Comparison of ENCODE assay signal across 1 cellular context in the genomic region with DNA sequence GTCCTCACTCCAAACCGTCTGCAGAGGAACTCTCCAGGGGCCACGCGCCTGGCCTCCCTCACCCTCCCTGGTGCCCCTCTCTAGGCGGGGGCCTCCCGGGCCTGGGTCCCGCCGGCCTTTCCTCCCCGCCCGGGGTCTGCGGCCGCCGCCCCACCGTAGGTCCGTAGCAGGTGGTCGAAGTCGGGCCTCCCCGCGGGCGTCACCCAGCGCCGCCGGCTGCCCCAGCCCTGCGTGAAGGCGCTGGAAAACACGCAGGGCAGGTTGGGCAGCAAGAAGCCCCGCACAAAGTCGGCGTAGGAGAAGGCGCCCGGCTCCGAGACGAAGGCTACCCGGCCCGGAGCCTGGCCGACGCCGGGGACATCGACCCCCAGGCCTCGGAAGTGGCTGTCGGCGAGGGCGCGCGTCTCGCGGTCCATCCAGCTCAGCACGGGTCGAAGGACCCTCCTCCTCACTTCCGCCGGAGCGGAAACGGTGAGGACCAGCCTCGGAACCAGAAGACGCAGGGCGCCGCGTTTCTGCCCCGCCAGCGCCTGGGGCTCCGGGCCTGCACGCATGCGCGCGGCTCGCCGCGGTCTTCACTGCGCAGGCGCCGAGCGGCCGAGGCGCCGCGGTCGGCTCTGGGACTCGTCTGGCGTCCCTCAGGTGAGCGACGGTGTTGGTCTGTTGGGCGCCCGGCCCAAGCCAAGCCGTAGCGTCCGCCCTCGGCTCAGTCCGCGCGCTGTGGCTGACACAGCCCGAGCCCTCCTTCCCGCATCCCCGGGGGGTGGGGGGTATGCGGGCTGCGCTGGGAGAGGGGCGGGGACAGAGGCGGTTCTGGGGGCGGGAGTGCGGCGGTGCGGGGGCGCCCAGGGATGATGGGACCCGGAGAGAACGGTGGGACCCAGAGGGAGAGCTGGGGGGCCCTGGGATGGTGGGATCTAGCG.
TF ChIP-seq lines count a peak whose summit lies in the region.

A gene with protein sequence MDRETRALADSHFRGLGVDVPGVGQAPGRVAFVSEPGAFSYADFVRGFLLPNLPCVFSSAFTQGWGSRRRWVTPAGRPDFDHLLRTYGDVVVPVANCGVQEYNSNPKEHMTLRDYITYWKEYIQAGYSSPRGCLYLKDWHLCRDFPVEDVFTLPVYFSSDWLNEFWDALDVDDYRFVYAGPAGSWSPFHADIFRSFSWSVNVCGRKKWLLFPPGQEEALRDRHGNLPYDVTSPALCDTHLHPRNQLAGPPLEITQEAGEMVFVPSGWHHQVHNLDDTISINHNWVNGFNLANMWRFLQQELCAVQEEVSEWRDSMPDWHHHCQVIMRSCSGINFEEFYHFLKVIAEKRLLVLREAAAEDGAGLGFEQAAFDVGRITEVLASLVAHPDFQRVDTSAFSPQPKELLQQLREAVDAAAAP (minus strand): TSS at position 445 of the 923 bp plus-strand sequence. CDS start 29 bp downstream, at position 416.
A gene with protein sequence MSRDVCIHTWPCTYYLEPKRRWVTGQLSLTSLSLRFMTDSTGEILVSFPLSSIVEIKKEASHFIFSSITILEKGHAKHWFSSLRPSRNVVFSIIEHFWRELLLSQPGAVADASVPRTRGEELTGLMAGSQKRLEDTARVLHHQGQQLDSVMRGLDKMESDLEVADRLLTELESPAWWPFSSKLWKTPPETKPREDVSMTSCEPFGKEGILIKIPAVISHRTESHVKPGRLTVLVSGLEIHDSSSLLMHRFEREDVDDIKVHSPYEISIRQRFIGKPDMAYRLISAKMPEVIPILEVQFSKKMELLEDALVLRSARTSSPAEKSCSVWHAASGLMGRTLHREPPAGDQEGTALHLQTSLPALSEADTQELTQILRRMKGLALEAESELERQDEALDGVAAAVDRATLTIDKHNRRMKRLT (plus strand): TSS at position 578 of the 923 bp plus-strand sequence. CDS start 12,302 bp downstream, outside the sequence.

TF ChIP-seq in K562, 482 proteins besides CTCF, POLR2A, EP300 and RAD21 (continued from another document and continues in another):
- TF ChIP-seq GATAD2A (IDR thresholded peaks at IDR 0.05) (peak; percentile 75; the same call in 1 of the 2 replicates), CREM (IDR thresholded peaks at IDR 0.05; ENCODE audit: low read depth) (peak; percentile 91), SMC3 (conservative IDR thresholded peaks at IDR 0.05; ENCODE audit: insufficient read depth, low read depth, low read length) (0 out of 2 replicates have a peak, but pooled peaks have one; percentile 14), ZFP1 (CRISPR knock-in tag; IDR thresholded peaks at IDR 0.05) (peak; percentile 5; the same call in 1 of the 2 replicates), ZNF165 (CRISPR knock-in tag; IDR thresholded peaks at IDR 0.05; ENCODE audit: borderline replicate concordance) (0 out of 2 replicates have a peak, but pooled peaks have one; percentile 63), TARDBP (IDR thresholded peaks at IDR 0.05) (peak; percentile 93), HMGN3 (IDR thresholded peaks at IDR 0.05; ENCODE audit: borderline replicate concordance, extremely low read depth, insufficient read length, low read depth, low read length) (peak; percentile 97), KLF10 (CRISPR knock-in tag; IDR thresholded peaks at IDR 0.05) (no peak), ELF2 (CRISPR knock-in tag; IDR thresholded peaks at IDR 0.05) (peak; percentile 90), HIVEP1 (CRISPR knock-in tag; IDR thresholded peaks at IDR 0.05) (peak; percentile 77), NEUROD1 (IDR thresholded peaks at IDR 0.05; ENCODE audit: borderline replicate concordance, low read depth, low read length, partially characterized antibody) (peak; percentile 93), RB1 (IDR thresholded peaks at IDR 0.05; ENCODE audit: low read depth) (peak; percentile 99), NONO (IDR thresholded peaks at IDR 0.05; ENCODE audit: low read depth in 2 of 2, low read length in 1 of 2) (peak; percentile 41 to 95; a peak in 3 of 4 replicates), MYC (IDR thresholded peaks at IDR 0.05; ENCODE audit: low read depth, low read length) (peak; percentile 92), MYC (CRISPR knock-in tag; IDR thresholded peaks at IDR 0.05; ENCODE audit: borderline replicate concordance, low read depth) (peak; percentile 59; the same call in 1 of the 2 replicates), ZNF76 (CRISPR knock-in tag; IDR thresholded peaks at IDR 0.05; ENCODE audit: borderline replicate concordance) (no peak), ZNF57 (CRISPR knock-in tag; IDR thresholded peaks at IDR 0.05) (peak; percentile 44; the same call in 1 of the 2 replicates), ELF1 (tag; IDR thresholded peaks at IDR 0.05) (peak; percentile 81), FOXJ3 (CRISPR knock-in tag; IDR thresholded peaks at IDR 0.05) (no peak), ZNF589 (CRISPR knock-in tag; IDR thresholded peaks at IDR 0.05; ENCODE audit: low read depth) (no peak), LARP7 (IDR thresholded peaks at IDR 0.05) (no peak)
- TF ChIP-seq, protein P1, sequence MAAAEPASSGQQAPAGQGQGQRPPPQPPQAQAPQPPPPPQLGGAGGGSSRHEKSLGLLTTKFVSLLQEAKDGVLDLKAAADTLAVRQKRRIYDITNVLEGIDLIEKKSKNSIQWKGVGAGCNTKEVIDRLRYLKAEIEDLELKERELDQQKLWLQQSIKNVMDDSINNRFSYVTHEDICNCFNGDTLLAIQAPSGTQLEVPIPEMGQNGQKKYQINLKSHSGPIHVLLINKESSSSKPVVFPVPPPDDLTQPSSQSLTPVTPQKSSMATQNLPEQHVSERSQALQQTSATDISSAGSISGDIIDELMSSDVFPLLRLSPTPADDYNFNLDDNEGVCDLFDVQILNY (CRISPR knock-in tag; IDR thresholded peaks at IDR 0.05), result peak; percentile 61; the same call in 1 of the 2 replicates
- TF ChIP-seq, protein P2, sequence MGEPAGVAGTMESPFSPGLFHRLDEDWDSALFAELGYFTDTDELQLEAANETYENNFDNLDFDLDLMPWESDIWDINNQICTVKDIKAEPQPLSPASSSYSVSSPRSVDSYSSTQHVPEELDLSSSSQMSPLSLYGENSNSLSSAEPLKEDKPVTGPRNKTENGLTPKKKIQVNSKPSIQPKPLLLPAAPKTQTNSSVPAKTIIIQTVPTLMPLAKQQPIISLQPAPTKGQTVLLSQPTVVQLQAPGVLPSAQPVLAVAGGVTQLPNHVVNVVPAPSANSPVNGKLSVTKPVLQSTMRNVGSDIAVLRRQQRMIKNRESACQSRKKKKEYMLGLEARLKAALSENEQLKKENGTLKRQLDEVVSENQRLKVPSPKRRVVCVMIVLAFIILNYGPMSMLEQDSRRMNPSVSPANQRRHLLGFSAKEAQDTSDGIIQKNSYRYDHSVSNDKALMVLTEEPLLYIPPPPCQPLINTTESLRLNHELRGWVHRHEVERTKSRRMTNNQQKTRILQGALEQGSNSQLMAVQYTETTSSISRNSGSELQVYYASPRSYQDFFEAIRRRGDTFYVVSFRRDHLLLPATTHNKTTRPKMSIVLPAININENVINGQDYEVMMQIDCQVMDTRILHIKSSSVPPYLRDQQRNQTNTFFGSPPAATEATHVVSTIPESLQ (CRISPR knock-in tag; IDR thresholded peaks at IDR 0.05), result peak; percentile 91; the same call in 1 of the 2 replicates
- TF ChIP-seq, protein P3, sequence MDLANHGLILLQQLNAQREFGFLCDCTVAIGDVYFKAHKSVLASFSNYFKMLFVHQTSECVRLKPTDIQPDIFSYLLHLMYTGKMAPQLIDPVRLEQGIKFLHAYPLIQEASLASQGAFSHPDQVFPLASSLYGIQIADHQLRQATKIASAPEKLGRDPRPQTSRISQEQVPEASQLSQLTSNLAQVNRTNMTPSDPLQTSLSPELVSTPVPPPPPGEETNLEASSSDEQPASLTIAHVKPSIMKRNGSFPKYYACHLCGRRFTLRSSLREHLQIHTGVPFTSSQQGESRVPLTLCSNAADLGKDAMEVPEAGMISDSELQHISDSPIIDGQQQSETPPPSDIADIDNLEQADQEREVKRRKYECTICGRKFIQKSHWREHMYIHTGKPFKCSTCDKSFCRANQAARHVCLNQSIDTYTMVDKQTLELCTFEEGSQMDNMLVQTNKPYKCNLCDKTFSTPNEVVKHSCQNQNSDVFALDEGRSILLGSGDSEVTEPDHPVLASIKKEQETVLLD (IDR thresholded peaks at IDR 0.05), result peak; percentile 96
- TF ChIP-seq, protein P4, sequence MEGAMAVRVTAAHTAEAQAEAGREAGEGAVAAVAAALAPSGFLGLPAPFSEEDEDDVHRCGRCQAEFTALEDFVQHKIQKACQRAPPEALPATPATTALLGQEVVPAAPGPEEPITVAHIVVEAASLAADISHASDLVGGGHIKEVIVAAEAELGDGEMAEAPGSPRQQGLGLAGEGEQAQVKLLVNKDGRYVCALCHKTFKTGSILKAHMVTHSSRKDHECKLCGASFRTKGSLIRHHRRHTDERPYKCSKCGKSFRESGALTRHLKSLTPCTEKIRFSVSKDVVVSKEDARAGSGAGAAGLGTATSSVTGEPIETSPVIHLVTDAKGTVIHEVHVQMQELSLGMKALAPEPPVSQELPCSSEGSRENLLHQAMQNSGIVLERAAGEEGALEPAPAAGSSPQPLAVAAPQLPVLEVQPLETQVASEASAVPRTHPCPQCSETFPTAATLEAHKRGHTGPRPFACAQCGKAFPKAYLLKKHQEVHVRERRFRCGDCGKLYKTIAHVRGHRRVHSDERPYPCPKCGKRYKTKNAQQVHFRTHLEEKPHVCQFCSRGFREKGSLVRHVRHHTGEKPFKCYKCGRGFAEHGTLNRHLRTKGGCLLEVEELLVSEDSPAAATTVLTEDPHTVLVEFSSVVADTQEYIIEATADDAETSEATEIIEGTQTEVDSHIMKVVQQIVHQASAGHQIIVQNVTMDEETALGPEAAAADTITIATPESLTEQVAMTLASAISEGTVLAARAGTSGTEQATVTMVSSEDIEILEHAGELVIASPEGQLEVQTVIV (CRISPR knock-in tag; IDR thresholded peaks at IDR 0.05; ENCODE audit: borderline replicate concordance), result no peak
- TF ChIP-seq, protein P5, sequence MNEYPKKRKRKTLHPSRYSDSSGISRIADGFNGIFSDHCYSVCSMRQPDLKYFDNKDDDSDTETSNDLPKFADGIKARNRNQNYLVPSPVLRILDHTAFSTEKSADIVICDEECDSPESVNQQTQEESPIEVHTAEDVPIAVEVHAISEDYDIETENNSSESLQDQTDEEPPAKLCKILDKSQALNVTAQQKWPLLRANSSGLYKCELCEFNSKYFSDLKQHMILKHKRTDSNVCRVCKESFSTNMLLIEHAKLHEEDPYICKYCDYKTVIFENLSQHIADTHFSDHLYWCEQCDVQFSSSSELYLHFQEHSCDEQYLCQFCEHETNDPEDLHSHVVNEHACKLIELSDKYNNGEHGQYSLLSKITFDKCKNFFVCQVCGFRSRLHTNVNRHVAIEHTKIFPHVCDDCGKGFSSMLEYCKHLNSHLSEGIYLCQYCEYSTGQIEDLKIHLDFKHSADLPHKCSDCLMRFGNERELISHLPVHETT (CRISPR knock-in tag; conservative IDR thresholded peaks at IDR 0.05 in 1 of 2, IDR thresholded peaks at IDR 0.05 in 1 of 2), result peak; percentile 81 to 89; a peak in 3 of 4 replicates
- TF ChIP-seq, protein P6, sequence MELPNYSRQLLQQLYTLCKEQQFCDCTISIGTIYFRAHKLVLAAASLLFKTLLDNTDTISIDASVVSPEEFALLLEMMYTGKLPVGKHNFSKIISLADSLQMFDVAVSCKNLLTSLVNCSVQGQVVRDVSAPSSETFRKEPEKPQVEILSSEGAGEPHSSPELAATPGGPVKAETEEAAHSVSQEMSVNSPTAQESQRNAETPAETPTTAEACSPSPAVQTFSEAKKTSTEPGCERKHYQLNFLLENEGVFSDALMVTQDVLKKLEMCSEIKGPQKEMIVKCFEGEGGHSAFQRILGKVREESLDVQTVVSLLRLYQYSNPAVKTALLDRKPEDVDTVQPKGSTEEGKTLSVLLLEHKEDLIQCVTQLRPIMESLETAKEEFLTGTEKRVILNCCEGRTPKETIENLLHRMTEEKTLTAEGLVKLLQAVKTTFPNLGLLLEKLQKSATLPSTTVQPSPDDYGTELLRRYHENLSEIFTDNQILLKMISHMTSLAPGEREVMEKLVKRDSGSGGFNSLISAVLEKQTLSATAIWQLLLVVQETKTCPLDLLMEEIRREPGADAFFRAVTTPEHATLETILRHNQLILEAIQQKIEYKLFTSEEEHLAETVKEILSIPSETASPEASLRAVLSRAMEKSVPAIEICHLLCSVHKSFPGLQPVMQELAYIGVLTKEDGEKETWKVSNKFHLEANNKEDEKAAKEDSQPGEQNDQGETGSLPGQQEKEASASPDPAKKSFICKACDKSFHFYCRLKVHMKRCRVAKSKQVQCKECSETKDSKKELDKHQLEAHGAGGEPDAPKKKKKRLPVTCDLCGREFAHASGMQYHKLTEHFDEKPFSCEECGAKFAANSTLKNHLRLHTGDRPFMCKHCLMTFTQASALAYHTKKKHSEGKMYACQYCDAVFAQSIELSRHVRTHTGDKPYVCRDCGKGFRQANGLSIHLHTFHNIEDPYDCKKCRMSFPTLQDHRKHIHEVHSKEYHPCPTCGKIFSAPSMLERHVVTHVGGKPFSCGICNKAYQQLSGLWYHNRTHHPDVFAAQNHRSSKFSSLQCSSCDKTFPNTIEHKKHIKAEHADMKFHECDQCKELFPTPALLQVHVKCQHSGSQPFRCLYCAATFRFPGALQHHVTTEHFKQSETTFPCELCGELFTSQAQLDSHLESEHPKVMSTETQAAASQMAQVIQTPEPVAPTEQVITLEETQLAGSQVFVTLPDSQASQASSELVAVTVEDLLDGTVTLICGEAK (IDR thresholded peaks at IDR 0.05), result peak; percentile 100
- TF ChIP-seq, protein P6 (CRISPR knock-in tag; IDR thresholded peaks at IDR 0.05), result no peak
- TF ChIP-seq, protein P7, sequence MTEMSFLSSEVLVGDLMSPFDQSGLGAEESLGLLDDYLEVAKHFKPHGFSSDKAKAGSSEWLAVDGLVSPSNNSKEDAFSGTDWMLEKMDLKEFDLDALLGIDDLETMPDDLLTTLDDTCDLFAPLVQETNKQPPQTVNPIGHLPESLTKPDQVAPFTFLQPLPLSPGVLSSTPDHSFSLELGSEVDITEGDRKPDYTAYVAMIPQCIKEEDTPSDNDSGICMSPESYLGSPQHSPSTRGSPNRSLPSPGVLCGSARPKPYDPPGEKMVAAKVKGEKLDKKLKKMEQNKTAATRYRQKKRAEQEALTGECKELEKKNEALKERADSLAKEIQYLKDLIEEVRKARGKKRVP (CRISPR knock-in tag; IDR thresholded peaks at IDR 0.05), result 0 out of 2 replicates have a peak, but pooled peaks have one; percentile 66
